9 cellular contexts compared by ENCODE assay signal in the genomic region with DNA sequence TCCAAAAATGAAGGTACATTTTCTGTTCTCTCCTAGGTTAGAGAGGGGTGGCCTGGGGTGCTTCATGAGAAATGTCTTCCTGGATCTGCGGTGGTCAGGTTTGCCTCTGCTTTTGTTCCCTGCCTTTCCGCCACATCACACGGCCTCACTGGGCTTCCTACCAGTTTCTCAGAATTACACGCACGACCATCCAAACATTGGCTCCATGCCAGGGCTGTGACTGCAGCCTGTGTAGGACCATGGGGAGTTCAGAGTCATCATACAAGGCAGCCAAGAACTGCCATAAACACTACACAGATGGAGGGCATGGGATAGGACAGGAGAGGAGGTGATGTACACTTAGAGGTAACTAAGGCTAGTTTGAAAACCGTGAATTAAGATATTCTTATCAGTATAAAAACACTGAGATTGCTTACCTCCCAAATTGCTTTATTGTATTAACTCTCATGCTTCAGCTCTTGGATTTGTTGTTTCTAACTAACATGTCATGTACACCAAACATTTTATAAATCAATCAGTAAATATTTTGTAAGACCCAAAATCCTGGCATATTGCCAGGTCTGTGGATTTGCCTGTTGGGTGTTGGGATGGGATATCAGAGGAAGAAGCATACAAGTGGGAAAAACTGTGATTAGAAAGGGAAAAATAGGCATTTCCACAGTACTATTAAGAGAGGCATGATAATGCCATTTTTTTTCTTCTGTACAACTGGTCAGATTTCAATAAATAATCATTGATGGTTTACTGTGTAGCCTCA. TPM values are rescaled to one million over a fixed set of nuclear protein-coding genes. Genes with fewer than 3 reads are reported as not detected.
A peak's percentile ranks its signal among the peaks of the same experiment; 100 is the strongest.
DNase-seq lines count a peak whose midpoint lies in the region; ATAC-seq and TF ChIP-seq lines count a peak whose summit lies in the region.
"Had no signal": no experiment of that assay in that cellular context is flagged by ENCODE, and none has a peak within 500 bp of the region (broad histone marks: within the 10 kb centered on the region; RNA-seq: fewer than 3 reads in every experiment).

No MANE protein-coding gene starts in this region.

- ATAC-seq in GM19452 (IDR thresholded peaks at IDR 0.05; ENCODE audit: unreplicated experiment) (no peak), HG02885 (IDR thresholded peaks at IDR 0.05; ENCODE audit: poor library complexity, unreplicated experiment) (no peak)

- WGBS in adrenal gland, 4 donors: 38 to 56% (median 43%) methylated on average over 6 of the region's 6 CpGs
- 29 to 40% methylated on average over 6 of the region's 6 CpGs for WGBS in esophagus squamous epithelium, 2 donors

- in situ Hi-C loops in KBM-7 (cut with MboI; ENCODE audit: low pct_unique_long_range_greater_than_20kb, low sequenced_read_pairs): no loop called here

- no peaks in the 10 kb centered on the region for H3K9me3 ChIP-seq in adrenal gland (replicated peaks in 1 of 3)
- no peaks in the 10 kb centered on the region for H3K9me3 ChIP-seq in esophagus squamous epithelium
- H3K9me3 ChIP-seq: prostate gland had no signal

- TF ChIP-seq CTCF in adrenal gland (IDR thresholded peaks at IDR 0.05): no peak
- no peak for TF ChIP-seq CTCF in esophagus squamous epithelium (IDR thresholded peaks at IDR 0.05)

- H3K4me3 ChIP-seq in adrenal gland (no peak overlapping the region), esophagus squamous epithelium (no peak overlapping the region)
- H3K4me3 ChIP-seq: prostate gland had no signal

- H3K36me3 ChIP-seq in adrenal gland (replicated peaks in 1 of 2): no peaks in the 10 kb centered on the region
- H3K36me3 ChIP-seq in esophagus squamous epithelium: peaks cover 0 to 12% (median 0%) of the 10 kb centered on the region in 3 donors
- H3K36me3 ChIP-seq: prostate gland had no signal

- H3K4me1 ChIP-seq in adrenal gland (replicated peaks in 1 of 2): no peaks in the 10 kb centered on the region
- peaks cover 0 to 8% (median 0%) of the 10 kb centered on the region in 3 donors for H3K4me1 ChIP-seq in esophagus squamous epithelium
- H3K4me1 ChIP-seq: prostate gland had no signal

- H3K27me3 ChIP-seq in adrenal gland (no peaks in the 10 kb centered on the region), esophagus squamous epithelium (no peaks in the 10 kb centered on the region)

- TF ChIP-seq POLR2A in adrenal gland (IDR thresholded peaks at IDR 0.05): no peak
- TF ChIP-seq POLR2A in esophagus squamous epithelium (IDR thresholded peaks at IDR 0.05): no peak

- no peak overlapping the region for H3K27ac ChIP-seq in adrenal gland
- peak overlapping the region in 2 of 4 donors; percentile 3 to 39 for H3K27ac ChIP-seq in esophagus squamous epithelium
- H3K27ac ChIP-seq: prostate gland had no signal

- intact Hi-C loops in adrenal gland (cut with DNase I): no loop called here
- intact Hi-C loops in esophagus squamous epithelium (cut with DNase I): no loop called here

- DNase-seq in AG08396 (ENCODE audit: low spot score) (peak; percentile 65), KBM-7 (peak; percentile 88), adrenal gland (peak in 5 of 7 donors; percentile 56 to 73 (median 60)), left kidney (ENCODE audit: low read depth, low spot score) (peak; percentile 75), esophagus squamous epithelium (lab: John Stamatoyannopoulos, UW) (no peak), NOMO-1 (lab: John Stamatoyannopoulos, UW; ENCODE audit: unreplicated experiment in 2 of 2) (no peak)

RNA-seq across cellular contexts. Expression of a gene that starts 45.2 kb away (rescaled TPM):
- total RNA-seq in adrenal gland (10 to 100 TPM in 6 of 8 donors, 1 to 10 TPM in 2; 4.4 to 25.4 (median 15.1) TPM), esophagus squamous epithelium (1 to 10 TPM; 1.1 to 4.0 (median 2.8) TPM)
- 10 to 100 TPM in 1 of 3 donors, 1 to 10 TPM in 2; 8.4 to 19.4 (median 9.2) TPM for polyA plus RNA-seq in adrenal gland

Comparison
In these comparisons a context has a peak if more than half of its experiments do, and no peak if none do; other contexts are left out.
1. DNase-seq: peak in AG08396 (single experiment), KBM-7 (single experiment), adrenal gland (5 of 7) and left kidney (single experiment); none in esophagus squamous epithelium (single experiment) and NOMO-1 (0 of 2).